28 cellular contexts compared by ENCODE assay signal in genomic region chr6:157169656-157170055, GRCh38.
A peak's percentile ranks its signal among the peaks of the same experiment; 100 is the strongest.
DNase-seq lines count a peak whose midpoint lies in the region; ATAC-seq and TF ChIP-seq lines count a peak whose summit lies in the region.
"Had no signal": no experiment of that assay in that cellular context is flagged by ENCODE, and none has a peak within 500 bp of the region (broad histone marks: within the 10 kb centered on the region; RNA-seq: fewer than 3 reads in every experiment).

No MANE protein-coding gene starts in this region.

- TF ChIP-seq CTCF in dorsolateral prefrontal cortex (IDR thresholded peaks at IDR 0.05 in 54 of 56, conservative IDR thresholded peaks at IDR 0.05 in 2 of 56; ENCODE audit: low read depth in 1 of 56, partially characterized antibody in 56 of 56) (no peak), left lung (IDR thresholded peaks at IDR 0.05) (no peak)

- H3K9me3 ChIP-seq in left lung (no peaks in the 10 kb centered on the region), skeletal muscle tissue (ENCODE audit: control insufficient read depth in 3 of 3, low read length in 3 of 3) (no peaks in the 10 kb centered on the region)
- H3K9me3 ChIP-seq: thyroid gland had no signal

- no peak overlapping the region for H3K4me3 Mint-ChIP-seq in effector memory CD8-positive, alpha-beta T cell
- H3K4me3 Mint-ChIP-seq: activated CD4-positive, alpha-beta memory T cell treated with anti-CD3 and anti-CD28 coated beads, Interleukin-2, amount 10 ng/mL, durations not matched to agents 7 days and 5 days; activated naive CD8-positive, alpha-beta T cell treated with anti-CD3 and anti-CD28 coated beads, Interleukin-2, amount 10 ng/mL, durations not matched to agents 7 days and 5 days had no signal

- H3K27me3 Mint-ChIP-seq in effector memory CD8-positive, alpha-beta T cell = no peaks in the 10 kb centered on the region
- H3K27me3 Mint-ChIP-seq: activated CD4-positive, alpha-beta memory T cell treated with anti-CD3 and anti-CD28 coated beads, Interleukin-2, amount 10 ng/mL, durations not matched to agents 7 days and 5 days; activated naive CD8-positive, alpha-beta T cell treated with anti-CD3 and anti-CD28 coated beads, Interleukin-2, amount 10 ng/mL, durations not matched to agents 7 days and 5 days had no signal

- H3K27ac ChIP-seq in dorsolateral prefrontal cortex (peak overlapping the region in 34 of 59 donors; percentile 2 to 78 (median 38)), left lung (no peak overlapping the region), skeletal muscle tissue (ENCODE audit: low read depth, low read length) (peak overlapping the region; percentile 44)
- H3K27ac ChIP-seq: thyroid gland had no signal

- DNase-seq in NCI-H1694 treated with DMSO at 0.1 percent for 48 hours (lab: John Stamatoyannopoulos, UW) (peak; percentile 36), dorsolateral prefrontal cortex (peak in 5 of 10 donors; percentile 26 to 89 (median 59)), left lung (no peak), glomerular visceral epithelial cell (ENCODE audit: extremely low spot score) (no peak), RPMI8226 (no peak), GM19240 (ENCODE audit: insufficient read length, low spot score) (no peak)
- DNase-seq in effector memory CD8-positive, alpha-beta T cell = no peak
- DNase-seq: activated CD4-positive, alpha-beta memory T cell treated with anti-CD3 and anti-CD28 coated beads, Interleukin-2, amount 10 ng/mL, durations not matched to agents 7 days and 5 days; activated CD4-positive, CD25-positive, alpha-beta regulatory T cell; activated effector memory CD4-positive, alpha-beta T cell treated with anti-CD3 and anti-CD28 coated beads, Interleukin-2, amount 50 U/mL, for 16 hours; activated naive CD8-positive, alpha-beta T cell treated with anti-CD3 and anti-CD28 coated beads, Interleukin-2, amount 10 ng/mL, durations not matched to agents 7 days and 5 days; effector memory CD4-positive, alpha-beta T cell; foreskin melanocyte; IMR-90; kidney; mammary epithelial cell; NCI-H1092 treated with DMSO at 0.1 percent for 48 hours; NCI-H2029 treated with DMSO at 0.1 percent for 48 hours; NCI-H226; NCI-H82; retina; stimulated activated naive CD8-positive, alpha-beta T cell treated with anti-CD3 and anti-CD28 coated beads, Interleukin-15, Interleukin-2, amounts not matched to agents 100 U/mL and 50 U/mL, for 24 hours; SW 1271; T1000; thyroid gland had no signal

- peaks cover 2 to 9% of the 10 kb centered on the region in 2 donors for H3K4me1 Mint-ChIP-seq in effector memory CD8-positive, alpha-beta T cell (ENCODE audit: low read depth in 2 of 2)
- H3K4me1 Mint-ChIP-seq: activated CD4-positive, alpha-beta memory T cell treated with anti-CD3 and anti-CD28 coated beads, Interleukin-2, amount 10 ng/mL, durations not matched to agents 7 days and 5 days; activated naive CD8-positive, alpha-beta T cell treated with anti-CD3 and anti-CD28 coated beads, Interleukin-2, amount 10 ng/mL, durations not matched to agents 7 days and 5 days had no signal

- H3K27me3 ChIP-seq in dorsolateral prefrontal cortex = no peaks in the 10 kb centered on the region
- no peaks in the 10 kb centered on the region for H3K27me3 ChIP-seq in left lung
- no peaks in the 10 kb centered on the region for H3K27me3 ChIP-seq in skeletal muscle tissue (ENCODE audit: control insufficient read depth in 3 of 3, insufficient read depth in 3 of 3, low read length in 3 of 3)
- H3K27me3 ChIP-seq: thyroid gland had no signal

- no peak overlapping the region for H3K4me3 ChIP-seq in dorsolateral prefrontal cortex
- H3K4me3 ChIP-seq in left lung = no peak overlapping the region
- H3K4me3 ChIP-seq in skeletal muscle tissue (ENCODE audit: low read length in 3 of 3) = no peak overlapping the region
- H3K4me3 ChIP-seq: thyroid gland had no signal

- H3K9ac ChIP-seq in skeletal muscle tissue (ENCODE audit: low read depth in 1 of 3, low read length in 3 of 3) = no peak overlapping the region

- ATAC-seq in left lung = peak; percentile 70
- no peak for ATAC-seq in effector memory CD8-positive, alpha-beta T cell (replicated peaks)
- ATAC-seq: esophagus mucosa; HCT116; stimulated activated naive CD8-positive, alpha-beta T cell treated with anti-CD3 and anti-CD28 coated beads, Interleukin-15, Interleukin-2, amounts not matched to agents 100 U/mL and 50 U/mL, for 24 hours had no signal

- H3K9me3 Mint-ChIP-seq in effector memory CD8-positive, alpha-beta T cell = no peaks in the 10 kb centered on the region
- H3K9me3 Mint-ChIP-seq: activated CD4-positive, alpha-beta memory T cell treated with anti-CD3 and anti-CD28 coated beads, Interleukin-2, amount 10 ng/mL, durations not matched to agents 7 days and 5 days; activated naive CD8-positive, alpha-beta T cell treated with anti-CD3 and anti-CD28 coated beads, Interleukin-2, amount 10 ng/mL, durations not matched to agents 7 days and 5 days had no signal

- H3K4me1 ChIP-seq in left lung (peaks cover 0 to 4% of the 10 kb centered on the region in 2 donors), skeletal muscle tissue (ENCODE audit: control insufficient read depth in 3 of 3, insufficient read depth in 3 of 3, low read length in 3 of 3) (peaks cover 11 to 23% (median 13%) of the 10 kb centered on the region in 3 donors)

- H3K36me3 ChIP-seq in left lung = peaks cover 0 to 25% of the 10 kb centered on the region in 2 donors
- H3K36me3 ChIP-seq in skeletal muscle tissue (ENCODE audit: control insufficient read depth in 3 of 3, insufficient read depth in 3 of 3, low read length in 3 of 3) = peaks cover 6 to 16% (median 9%) of the 10 kb centered on the region in 3 donors

- H3K36me3 Mint-ChIP-seq in effector memory CD8-positive, alpha-beta T cell (ENCODE audit: insufficient read depth) = peaks cover 35% of the 10 kb centered on the region

- intact Hi-C loops in dorsolateral prefrontal cortex (cut with DNase I) (no loop called here), left lung (cut with DNase I) (loop anchor here in 1 of 2 donors (10.0 kb wide), 1 partner anchor 1475 kb away; no protein-coding TSS in a partner anchor)

- no peak overlapping the region for H3K27ac Mint-ChIP-seq in effector memory CD8-positive, alpha-beta T cell
- H3K27ac Mint-ChIP-seq: activated CD4-positive, alpha-beta memory T cell treated with anti-CD3 and anti-CD28 coated beads, Interleukin-2, amount 10 ng/mL, durations not matched to agents 7 days and 5 days; activated naive CD8-positive, alpha-beta T cell treated with anti-CD3 and anti-CD28 coated beads, Interleukin-2, amount 10 ng/mL, durations not matched to agents 7 days and 5 days had no signal

Comparison
In these comparisons a context has a peak if more than half of its experiments do, and no peak if none do; other contexts are left out.
1. H3K27ac ChIP-seq: peak in dorsolateral prefrontal cortex (34 of 59) and skeletal muscle tissue (single experiment); none in left lung (0 of 2).